In genomic region chr20:58416832-58417231, GRCh38 we compare ENCODE assay signal across 1 cellular context.
TF ChIP-seq lines count a peak whose summit lies in the region.

No MANE protein-coding gene starts in this region.

TF ChIP-seq in H1, 55 proteins besides CTCF, POLR2A, EP300 and RAD21:
- TF ChIP-seq YY1 (IDR thresholded peaks at IDR 0.05; ENCODE audit: low read depth, low read length) (no peak), BRCA1 (IDR thresholded peaks at IDR 0.05; ENCODE audit: low read depth, low read length) (no peak), BACH1 (IDR thresholded peaks at IDR 0.05; ENCODE audit: low read length) (no peak), TEAD4 (IDR thresholded peaks at IDR 0.05; ENCODE audit: low read depth, low read length) (no peak), TCF12 (IDR thresholded peaks at IDR 0.05; ENCODE audit: low read depth, low read length) (no peak), JUN (IDR thresholded peaks at IDR 0.05; ENCODE audit: low read depth, low read length) (no peak), CBX5 (IDR thresholded peaks at IDR 0.05; ENCODE audit: low read depth, low read length) (no peak), CEBPB (IDR thresholded peaks at IDR 0.05; ENCODE audit: low read depth, low read length) (no peak), NANOG (IDR thresholded peaks at IDR 0.05; ENCODE audit: insufficient read depth, low read depth, low read length, poor library complexity, severe bottlenecking) (no peak), RXRA (IDR thresholded peaks at IDR 0.05; ENCODE audit: insufficient read depth, low read depth, low read length) (no peak), KDM5A (IDR thresholded peaks at IDR 0.05; ENCODE audit: low read length) (no peak), SRF (IDR thresholded peaks at IDR 0.05; ENCODE audit: low read depth, low read length) (no peak), HDAC2 (IDR thresholded peaks at IDR 0.05; ENCODE audit: borderline replicate concordance in 1 of 2, low read depth in 2 of 2, low read length in 2 of 2) (no peak), PHF8 (conservative IDR thresholded peaks at IDR 0.05; ENCODE audit: low read depth, low read length) (no peak), RFX5 (IDR thresholded peaks at IDR 0.05; ENCODE audit: borderline replicate concordance, low read depth, low read length) (no peak), TBP (IDR thresholded peaks at IDR 0.05; ENCODE audit: low read depth, low read length) (no peak)
